24 cellular contexts compared by ENCODE assay signal in the genomic region with DNA sequence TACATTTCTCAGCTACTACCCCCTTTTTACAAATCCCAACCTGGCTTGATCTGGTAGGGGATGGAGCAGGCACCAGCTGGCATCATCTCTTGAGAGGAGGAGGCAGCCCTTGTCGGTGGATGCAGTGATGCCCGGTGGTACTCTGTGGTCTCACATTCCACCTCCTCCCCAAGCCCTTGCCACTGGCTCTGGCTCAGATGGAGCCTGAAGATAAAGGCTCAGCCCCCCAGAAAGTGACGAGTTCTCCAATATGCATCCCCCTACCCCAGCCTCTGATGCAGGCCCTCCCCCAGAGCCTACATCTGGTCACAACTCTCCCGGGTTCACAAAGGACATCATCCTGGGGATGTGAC. TPM values are rescaled to one million over a fixed set of nuclear protein-coding genes. Genes with fewer than 3 reads are reported as not detected.
"Had no signal": no experiment of that assay in that cellular context is flagged by ENCODE, and none has a peak within 500 bp of the region (broad histone marks: within the 10 kb centered on the region; RNA-seq: fewer than 3 reads in every experiment).

No MANE protein-coding gene starts in this region.

- ATAC-seq: naive thymus-derived CD8-positive, alpha-beta T cell; natural killer cell treated with Interleukin-12 subunit alpha and Interleukin-12 subunit beta and Interleukin-15 and Interleukin-18, amount 100 ng/mL, for 72 hours; psoas muscle; right cardiac atrium; right lobe of liver; stimulated activated naive B cell treated with anti-CD40 and anti-IgM and Interleukin-4, amounts not matched to agents 10 μg/mL and 1 μg/mL and 100 μg/mL, for 72 hours had no signal

- DNase-seq: naive B cell; naive thymus-derived CD8-positive, alpha-beta T cell; nephron progenitor cell; nucleus accumbens; ovary; psoas muscle; right cardiac atrium; right lobe of liver; spleen; stimulated activated CD4-positive, alpha-beta T cell treated with anti-CD3 and anti-CD28 coated beads, Interleukin-12 subunit alpha, Interleukin-12 subunit beta, amount 100 ng/mL, for 4 hours; stimulated activated CD4-positive, alpha-beta T cell treated with anti-CD3 and anti-CD28 coated beads, Interleukin-1b, Interleukin-23, amount 100 ng/mL, for 48 hours; stimulated activated CD4-positive, alpha-beta T cell treated with anti-CD3 and anti-CD28 coated beads, Interleukin-4, amount 100 ng/mL, for 1 hour; stimulated activated CD4-positive, alpha-beta T cell treated with anti-CD3 and anti-CD28 coated beads, Interleukin-4, amount 100 ng/mL, for 4 hours; stimulated activated CD8-positive, alpha-beta memory T cell treated with anti-CD3 and anti-CD28 coated beads, Interleukin-4, amount 100 ng/mL, for 48 hours; stimulated activated naive B cell treated with anti-CD40 and anti-IgM and Interleukin-4, amounts not matched to agents 10 μg/mL and 1 μg/mL and 100 μg/mL, for 72 hours; stimulated activated naive CD4-positive, alpha-beta T cell treated with Interleukin-2 at 50 U/mL for 16 hours; stomach; thyroid gland; trophoblast cell had no signal

- H3K36me3 Mint-ChIP-seq: naive B cell; naive thymus-derived CD8-positive, alpha-beta T cell; natural killer cell treated with Interleukin-12 subunit alpha and Interleukin-12 subunit beta and Interleukin-15 and Interleukin-18, amount 100 ng/mL, for 72 hours; stimulated activated naive B cell treated with anti-CD40 and anti-IgM and Interleukin-4, amounts not matched to agents 10 μg/mL and 1 μg/mL and 100 μg/mL, for 72 hours had no signal

- H3K27ac Mint-ChIP-seq: naive B cell; natural killer cell treated with Interleukin-12 subunit alpha and Interleukin-12 subunit beta and Interleukin-15 and Interleukin-18, amount 100 ng/mL, for 72 hours; nephron progenitor cell; progenitor cell of endocrine pancreas; stimulated activated naive B cell treated with anti-CD40 and anti-IgM and Interleukin-4, amounts not matched to agents 10 μg/mL and 1 μg/mL and 100 μg/mL, for 72 hours; stimulated activated naive CD8-positive, alpha-beta T cell treated with anti-CD3 and anti-CD28 coated beads, Interleukin-15, Interleukin-2, amounts not matched to agents 100 ng/mL and 50 ng/mL, for 24 hours had no signal

- H3K27me3 Mint-ChIP-seq: progenitor cell of endocrine pancreas; stimulated activated naive CD8-positive, alpha-beta T cell treated with anti-CD3 and anti-CD28 coated beads, Interleukin-15, Interleukin-2, amounts not matched to agents 100 ng/mL and 50 ng/mL, for 24 hours had no signal

- H3K4me3 Mint-ChIP-seq: naive B cell; naive thymus-derived CD8-positive, alpha-beta T cell; natural killer cell treated with Interleukin-12 subunit alpha and Interleukin-12 subunit beta and Interleukin-15 and Interleukin-18, amount 100 ng/mL, for 72 hours; nephron progenitor cell; neural crest cell; stimulated activated naive B cell treated with anti-CD40 and anti-IgM and Interleukin-4, amounts not matched to agents 10 μg/mL and 1 μg/mL and 100 μg/mL, for 72 hours; stimulated activated naive CD8-positive, alpha-beta T cell treated with anti-CD3 and anti-CD28 coated beads, Interleukin-15, Interleukin-2, amounts not matched to agents 100 ng/mL and 50 ng/mL, for 24 hours had no signal

- H3K9me3 Mint-ChIP-seq: naive thymus-derived CD8-positive, alpha-beta T cell; natural killer cell treated with Interleukin-12 subunit alpha and Interleukin-12 subunit beta and Interleukin-15 and Interleukin-18, amount 100 ng/mL, for 72 hours; nephron progenitor cell; neural crest cell; stimulated activated naive B cell treated with anti-CD40 and anti-IgM and Interleukin-4, amounts not matched to agents 10 μg/mL and 1 μg/mL and 100 μg/mL, for 72 hours; stimulated activated naive CD8-positive, alpha-beta T cell treated with anti-CD3 and anti-CD28 coated beads, Interleukin-15, Interleukin-2, amounts not matched to agents 100 ng/mL and 50 ng/mL, for 24 hours had no signal

RNA-seq across cellular contexts. Expression of gene GOLT1A, which starts 3.8 kb away (rescaled TPM):
- polyA plus RNA-seq: ovary, right cardiac atrium, smooth muscle cell had no signal

RNA-seq across cellular contexts. Expression of gene KISS1, which starts 21.3 kb away (rescaled TPM):
- polyA plus RNA-seq: naive thymus-derived CD8-positive, alpha-beta T cell; ovary; right cardiac atrium; spleen had no signal

RNA-seq across cellular contexts. Expression of gene REN, which starts 51.5 kb away (rescaled TPM):
- polyA plus RNA-seq: naive thymus-derived CD8-positive, alpha-beta T cell; psoas muscle; smooth muscle cell had no signal
